9 cellular contexts compared by ENCODE assay signal in the genomic region with DNA sequence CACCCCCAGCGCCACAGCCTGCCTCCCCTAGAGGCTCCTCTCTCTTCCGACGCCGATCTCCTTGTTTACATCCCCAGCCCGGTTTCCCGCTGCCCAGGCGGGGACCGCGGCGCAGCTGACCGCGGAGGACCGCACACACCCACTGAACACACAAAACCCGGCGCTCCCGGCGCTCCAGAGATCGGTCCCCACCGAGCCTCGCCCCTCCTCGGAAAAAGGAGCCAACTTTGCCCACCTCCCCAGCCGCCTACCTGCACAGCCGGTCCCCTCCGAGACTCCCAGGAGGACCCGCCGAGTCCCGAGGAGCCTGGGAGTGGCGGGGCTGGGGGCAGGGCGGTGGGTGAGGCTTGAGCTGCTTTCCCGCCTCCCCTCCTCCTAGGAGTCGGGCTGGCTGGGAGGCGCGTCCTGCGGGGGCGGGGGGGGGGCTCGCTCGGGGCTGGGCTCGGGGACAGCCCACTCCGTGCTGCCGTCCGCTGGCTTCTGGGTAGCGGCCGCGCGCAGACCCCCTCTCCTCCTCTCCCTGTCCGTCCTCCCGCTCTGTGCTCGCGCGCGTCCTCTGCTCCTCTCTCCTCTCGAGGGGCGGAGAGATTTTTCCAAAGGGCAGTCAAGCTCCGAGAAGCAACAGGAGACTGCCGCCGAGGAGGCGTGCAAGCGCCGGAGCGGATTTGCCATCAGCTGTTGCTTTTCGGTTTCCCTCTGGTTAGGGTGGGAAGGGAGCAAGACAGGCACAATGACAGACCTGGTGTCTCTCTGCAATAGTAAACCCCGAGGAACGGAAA. TPM values are rescaled to one million over a fixed set of nuclear protein-coding genes. Genes with fewer than 3 reads are reported as not detected.
DNase-seq lines count a peak whose midpoint lies in the region; FAIRE-seq lines count a peak whose summit lies in the region.
"Had no signal": no experiment of that assay in that cellular context is flagged by ENCODE, and none has a peak within 500 bp of the region (broad histone marks: within the 10 kb centered on the region; RNA-seq: fewer than 3 reads in every experiment).

Gene FXYD6 (minus strand): TSS at position 318 of the 779 bp plus-strand sequence. CDS start 33,882 bp downstream, outside the sequence.

- DNase-seq in DMS153 (lab: John Stamatoyannopoulos, UW) = peak; percentile 46
- no peak for DNase-seq in DMS153 treated with DMSO at 0.1 percent for 48 hours (lab: John Stamatoyannopoulos, UW; ENCODE audit: unreplicated experiment)
- DNase-seq in NT2/D1 (ENCODE audit: low read depth, low spot score) = no peak
- peak; percentile 90 for DNase-seq in ecto neural progenitor cell (ENCODE audit: low spot score)
- peak; percentile 84 for DNase-seq in mesendoderm
- no peak for DNase-seq in RCC 7860 (ENCODE audit: low spot score)
- no peak for DNase-seq in HPDE6-E6E7 (ENCODE audit: extremely low spot score)

- peak within 1 kb of the TSS; percentile 89 for H3K56ac ChIP-seq in mesendoderm (ENCODE audit: low read length)

- peaks cover 3% of the 10 kb centered on the region for H3K4me1 ChIP-seq in NT2/D1 (ENCODE audit: insufficient read depth, insufficient read length)
- H3K4me1 ChIP-seq in mesendoderm (ENCODE audit: control insufficient read depth, low read depth, low read length) = peaks cover 9% of the 10 kb centered on the region
- peaks cover 12% of the 10 kb centered on the region for H3K4me1 ChIP-seq in thymus (ENCODE audit: control insufficient read depth, insufficient read depth, low read length)

- H3K9ac ChIP-seq in NT2/D1 (ENCODE audit: insufficient read length, low read depth) (peak within 1 kb of the TSS; percentile 85), mesendoderm (ENCODE audit: low read length) (peak within 1 kb of the TSS; percentile 76)

- peak within 1 kb of the TSS; percentile 82 for H3K23ac ChIP-seq in mesendoderm (ENCODE audit: low read length)

- no peak within 1 kb of the TSS for H2BK120ac ChIP-seq in mesendoderm (ENCODE audit: low read depth, low read length)

- H2BK5ac ChIP-seq in mesendoderm (ENCODE audit: low read length) = no peak within 1 kb of the TSS

- H3K27me3 ChIP-seq in NT2/D1 (ENCODE audit: insufficient read depth, insufficient read length) (peaks cover 73% of the 10 kb centered on the region), mesendoderm (ENCODE audit: insufficient read depth, low read length, poor library complexity) (peaks cover 1% of the 10 kb centered on the region), thymus (ENCODE audit: control insufficient read depth, insufficient read depth) (peaks cover 9% of the 10 kb centered on the region)

- H3K18ac ChIP-seq in mesendoderm (ENCODE audit: low read length) = peak within 1 kb of the TSS; percentile 24

- no peaks in the 10 kb centered on the region for H3K79me1 ChIP-seq in mesendoderm (ENCODE audit: low read length)

- H2AK5ac ChIP-seq in mesendoderm (ENCODE audit: low read length) = peak within 1 kb of the TSS; percentile 24

- H3K36me3 ChIP-seq in NT2/D1 (ENCODE audit: insufficient read depth, insufficient read length, low read length) = no peaks in the 10 kb centered on the region
- no peaks in the 10 kb centered on the region for H3K36me3 ChIP-seq in mesendoderm (ENCODE audit: control insufficient read depth, insufficient read depth, low read length)
- no peaks in the 10 kb centered on the region for H3K36me3 ChIP-seq in thymus (ENCODE audit: control insufficient read depth, insufficient read depth)

- H3K4me3 ChIP-seq in NT2/D1 (ENCODE audit: insufficient read length, low read depth) (peak within 1 kb of the TSS; percentile 67), mesendoderm (ENCODE audit: low read length) (peak within 1 kb of the TSS; percentile 75), thymus (ENCODE audit: low read length) (peak within 1 kb of the TSS; percentile 36)

- H4K8ac ChIP-seq in mesendoderm (ENCODE audit: low read depth, low read length) = no peak within 1 kb of the TSS

- H2BK15ac ChIP-seq in mesendoderm (replicated peaks; ENCODE audit: low read depth) = no peak within 1 kb of the TSS

- H3K27ac ChIP-seq in mesendoderm (ENCODE audit: low read depth, low read length) (no peak within 1 kb of the TSS), thymus (ENCODE audit: low read depth) (no peak within 1 kb of the TSS)

- no peak within 1 kb of the TSS for H3K4ac ChIP-seq in mesendoderm (ENCODE audit: low read depth, low read length)

- H3K4me2 ChIP-seq in mesendoderm (ENCODE audit: low read length) = peak within 1 kb of the TSS; percentile 97

- WGBS in mesendoderm (ENCODE audit: extremely low coverage, insufficient coverage, low lambda C conversion rate) = no CpG with 5 or more reads among the region's 63 CpGs
- 1% methylated on average over 63 of the region's 63 CpGs for WGBS in thymus

- H4K5ac ChIP-seq in mesendoderm (ENCODE audit: low read length) = no peak within 1 kb of the TSS

- H3K79me2 ChIP-seq in mesendoderm (ENCODE audit: control insufficient read depth, insufficient read depth, low read length) = no peaks in the 10 kb centered on the region

- no peak for FAIRE-seq in RCC 7860 (lab: Jason Lieb, UNC)
- FAIRE-seq: A204.1 had no signal

- H3K9me3 ChIP-seq in NT2/D1 (ENCODE audit: insufficient read depth, low read length) (no peaks in the 10 kb centered on the region), thymus (ENCODE audit: control insufficient read depth) (peaks cover 1% of the 10 kb centered on the region)

RNA-seq across cellular contexts. Expression of gene FXYD6, which starts in this region (rescaled TPM):
- 14.1 TPM for polyA plus RNA-seq in mesendoderm (2013, experiment 1 of 2)
- 14.4 TPM for polyA plus RNA-seq in mesendoderm (2013, experiment 2 of 2)
- 24.1 TPM for polyA plus RNA-seq in thymus

Comparison
In these comparisons a context has a peak if more than half of its experiments do, and no peak if none do; other contexts are left out.
1. DNase-seq: peak in DMS153 (single experiment), ecto neural progenitor cell (single experiment) and mesendoderm (single experiment); none in DMS153 treated with DMSO at 0.1 percent for 48 hours (single experiment), NT2/D1 (single experiment), RCC 7860 (single experiment) and HPDE6-E6E7 (single experiment).
2. Peak in every context shown above with its lines, with median percentiles within 50 percentile points of each other: H3K4me3 ChIP-seq.